Comparison of ENCODE assay signal across 8 cellular contexts in genomic region chr15:33994005-33994615, GRCh38. TPM values are rescaled to one million over a fixed set of nuclear protein-coding genes. Genes with fewer than 3 reads are reported as not detected.
DNase-seq lines count a peak whose midpoint lies in the region; ATAC-seq and TF ChIP-seq lines count a peak whose summit lies in the region.

No MANE protein-coding gene starts in this region.

- in situ Hi-C loops in ACHN (cut with HindIII; ENCODE audit: low pct_ligation_motif_present, low pct_unique_long_range_greater_than_20kb, low sequenced_read_pairs) = loop anchor here (25.0 kb wide), 1 partner anchor 257 kb away; no protein-coding TSS in a partner anchor

- peaks cover 3% of the 10 kb centered on the region for H3K4me1 Mint-ChIP-seq in endothelial cell (ENCODE audit: unreplicated experiment)

- H3K4me3 Mint-ChIP-seq in endothelial cell (ENCODE audit: unreplicated experiment) = no peak overlapping the region

- H3K27me3 Mint-ChIP-seq in endothelial cell (ENCODE audit: unreplicated experiment) = no peaks in the 10 kb centered on the region

- no peak overlapping the region for H3K4me3 ChIP-seq in GM12875 (ENCODE audit: low read depth, low read length)

- DNase-seq in ACHN (peak; percentile 45), NCI-H82 (lab: John Stamatoyannopoulos, UW) (peak; percentile 78), endothelial cell (ENCODE audit: low spot score) (peak; percentile 44), dedifferentiated amniotic fluid mesenchymal stem cell (ENCODE audit: extremely low spot score) (no peak), DMS153 treated with DMSO at 0.1 percent for 48 hours (lab: John Stamatoyannopoulos, UW; ENCODE audit: unreplicated experiment) (no peak)

- peak; percentile 48; the same call in 1 of the 2 replicates for TF ChIP-seq CTCF in GM12875 (IDR thresholded peaks at IDR 0.05; ENCODE audit: borderline replicate concordance, insufficient read depth, low read depth, low read length)
- TF ChIP-seq CTCF in endothelial cell (IDR thresholded peaks at IDR 0.05; ENCODE audit: unreplicated experiment) = no peak

- H3K36me3 Mint-ChIP-seq in endothelial cell (ENCODE audit: low read depth, unreplicated experiment) = no peaks in the 10 kb centered on the region

- ATAC-seq in HG02840 (IDR thresholded peaks at IDR 0.05; ENCODE audit: low FRiP score, unreplicated experiment) (no peak), HG03571 (IDR thresholded peaks at IDR 0.05; ENCODE audit: unreplicated experiment) (no peak)

- H3K27ac Mint-ChIP-seq in endothelial cell (ENCODE audit: unreplicated experiment) = no peak overlapping the region

- H3K9me3 Mint-ChIP-seq in endothelial cell (ENCODE audit: unreplicated experiment) = no peaks in the 10 kb centered on the region

RNA-seq across cellular contexts. Expression of gene CHRM5, which starts 25.8 kb away (rescaled TPM):
- not detected for total RNA-seq in endothelial cell (ENCODE audit: unreplicated experiment)

RNA-seq across cellular contexts. Expression of gene AVEN, which starts 44.9 kb away (rescaled TPM):
- 14.8 TPM for total RNA-seq in endothelial cell (ENCODE audit: unreplicated experiment)

Comparison
In these comparisons a context has a peak if more than half of its experiments do, and no peak if none do; other contexts are left out.
1. DNase-seq: peak in ACHN (single experiment), NCI-H82 (single experiment) and endothelial cell (single experiment); none in dedifferentiated amniotic fluid mesenchymal stem cell (single experiment) and DMS153 treated with DMSO at 0.1 percent for 48 hours (single experiment).